Comparison of ENCODE assay signal across 34 cellular contexts in genomic region chr1:6468729-6469461, GRCh38. TPM values are rescaled to one million over a fixed set of nuclear protein-coding genes. Genes with fewer than 3 reads are reported as not detected.
"Had no signal": no experiment of that assay in that cellular context is flagged by ENCODE, and none has a peak within 500 bp of the region (broad histone marks: within the 10 kb centered on the region; RNA-seq: fewer than 3 reads in every experiment).

No MANE protein-coding gene starts in this region.

- H3K27me3 ChIP-seq: brain microvascular endothelial cell, MG63, SJCRH30 had no signal

- H3K4me1 ChIP-seq: SJCRH30 had no signal

- H3K4me1 Mint-ChIP-seq: activated B cell treated with CpG ODN at 0.5 μM for 24 hours had no signal

- H3K4me3 Mint-ChIP-seq: activated B cell treated with CpG ODN at 0.5 μM for 24 hours; activated CD4-positive, alpha-beta memory T cell treated with anti-CD3 and anti-CD28 coated beads, Interleukin-2, amount 10 ng/mL, durations not matched to agents 7 days and 5 days; activated CD4-positive, alpha-beta T cell treated with anti-CD3 and anti-CD28 coated beads, Interleukin-2, amount 10 ng/mL, durations not matched to agents 24 days and 14 days; activated naive CD4-positive, alpha-beta T cell treated with anti-CD3 and anti-CD28 coated beads, Interleukin-2, amount 10 ng/mL, durations not matched to agents 7 days and 5 days; activated naive CD8-positive, alpha-beta T cell treated with anti-CD3 and anti-CD28 coated beads for 36 hours had no signal

- H3K4me3 ChIP-seq: cardiac muscle cell, MG63, SJCRH30 had no signal

- ATAC-seq: Panc1 had no signal

- H3K36me3 ChIP-seq: MG63, SJCRH30 had no signal

- H3K27ac Mint-ChIP-seq: activated B cell treated with CpG ODN at 0.5 μM for 24 hours; activated CD4-positive, alpha-beta memory T cell treated with anti-CD3 and anti-CD28 coated beads, Interleukin-2, amount 10 ng/mL, durations not matched to agents 7 days and 5 days; activated CD4-positive, alpha-beta T cell treated with anti-CD3 and anti-CD28 coated beads, Interleukin-2, amount 10 ng/mL, durations not matched to agents 24 days and 14 days; activated naive CD4-positive, alpha-beta T cell treated with anti-CD3 and anti-CD28 coated beads, Interleukin-2, amount 10 ng/mL, durations not matched to agents 7 days and 5 days; activated naive CD8-positive, alpha-beta T cell treated with anti-CD3 and anti-CD28 coated beads for 36 hours; activated T-helper 2 cell treated with anti-CD3 and anti-CD28 coated beads, Interferon-gamma antibody, Interleukin-2, Interleukin-4, amounts not matched to agents 10 μg/mL and 5 μg/mL and 100 μg/mL, durations not matched to agents 14 hours and 24 hours and 36 hours had no signal

- FAIRE-seq: TTC549 had no signal

- H3K9me3 ChIP-seq: MG63, SJCRH30, SK-N-SH had no signal

- H3K9me3 Mint-ChIP-seq: activated B cell treated with CpG ODN at 0.5 μM for 24 hours; activated CD4-positive, alpha-beta memory T cell treated with anti-CD3 and anti-CD28 coated beads, Interleukin-2, amount 10 ng/mL, durations not matched to agents 7 days and 5 days; activated CD4-positive, alpha-beta T cell treated with anti-CD3 and anti-CD28 coated beads, Interleukin-2, amount 10 ng/mL, durations not matched to agents 24 days and 14 days; activated naive CD4-positive, alpha-beta T cell treated with anti-CD3 and anti-CD28 coated beads, Interleukin-2, amount 10 ng/mL, durations not matched to agents 7 days and 5 days; activated naive CD8-positive, alpha-beta T cell treated with anti-CD3 and anti-CD28 coated beads for 36 hours; activated T-helper 2 cell treated with anti-CD3 and anti-CD28 coated beads, Interferon-gamma antibody, Interleukin-2, Interleukin-4, amounts not matched to agents 10 μg/mL and 5 μg/mL and 100 μg/mL, durations not matched to agents 14 hours and 24 hours and 36 hours had no signal

- DNase-seq: activated B cell treated with CpG ODN at 0.5 μM for 24 hours; activated CD4-positive, alpha-beta memory T cell treated with anti-CD3 and anti-CD28 coated beads, Interleukin-2, amount 10 ng/mL, durations not matched to agents 7 days and 5 days; activated CD4-positive, alpha-beta T cell treated with anti-CD3 and anti-CD28 coated beads for 1 hour; activated CD4-positive, alpha-beta T cell treated with anti-CD3 and anti-CD28 coated beads, Interleukin-2, amount 10 ng/mL, durations not matched to agents 24 days and 14 days; activated gamma-delta T cell treated with Interleukin-2 at 50 U/mL for 16 hours; activated naive CD4-positive, alpha-beta T cell treated with anti-CD3 and anti-CD28 coated beads, Interleukin-2, amount 10 ng/mL, durations not matched to agents 7 days and 5 days; activated naive CD8-positive, alpha-beta T cell treated with anti-CD3 and anti-CD28 coated beads for 36 hours; activated T-cell treated with anti-CD3 and anti-CD28 coated beads for 4 hours; activated T-cell treated with anti-CD3 and anti-CD28 coated beads, Interleukin-2, amount 50 U/mL, for 48 hours; brain microvascular endothelial cell; MG63; MV-4-11; NCI-H1092 treated with DMSO at 0.1 percent for 48 hours; NCI-H1417 treated with DMSO at 0.1 percent for 48 hours; NCI-H1694; NCI-H2029; NCI-H2107; NCI-H2171 treated with DMSO at 0.1 percent for 48 hours; NCI-H345; NCI-H510A; NCI-H526 treated with DMSO at 0.1 percent for 48 hours; NCI-H82; Right ventricle myocardium superior; RPMI8226; SJCRH30; SK-N-SH; SW 1271; T-helper 2 cell; T1000 had no signal

- H3K9ac ChIP-seq: SK-N-SH had no signal

- H3K27ac ChIP-seq: brain microvascular endothelial cell, cardiac muscle cell, SJCRH30 had no signal

- H3K27me3 Mint-ChIP-seq: activated CD4-positive, alpha-beta memory T cell treated with anti-CD3 and anti-CD28 coated beads, Interleukin-2, amount 10 ng/mL, durations not matched to agents 7 days and 5 days; activated CD4-positive, alpha-beta T cell treated with anti-CD3 and anti-CD28 coated beads, Interleukin-2, amount 10 ng/mL, durations not matched to agents 24 days and 14 days; activated naive CD4-positive, alpha-beta T cell treated with anti-CD3 and anti-CD28 coated beads, Interleukin-2, amount 10 ng/mL, durations not matched to agents 7 days and 5 days; activated naive CD8-positive, alpha-beta T cell treated with anti-CD3 and anti-CD28 coated beads for 36 hours had no signal

RNA-seq across cellular contexts. Expression of gene ESPN, which starts 44.3 kb away (rescaled TPM):
- total RNA-seq: OCI-LY7 had no signal

RNA-seq across cellular contexts. Expression of gene HES2, which starts 49.2 kb away (rescaled TPM):
- total RNA-seq: activated B cell treated with CpG ODN at 0.5 μM for 24 hours; activated naive CD8-positive, alpha-beta T cell treated with anti-CD3 and anti-CD28 coated beads for 36 hours; cardiac muscle cell; OCI-LY7; Right ventricle myocardium superior; SJCRH30 had no signal
- polyA plus RNA-seq: cardiac muscle cell had no signal
